In the genomic region with DNA sequence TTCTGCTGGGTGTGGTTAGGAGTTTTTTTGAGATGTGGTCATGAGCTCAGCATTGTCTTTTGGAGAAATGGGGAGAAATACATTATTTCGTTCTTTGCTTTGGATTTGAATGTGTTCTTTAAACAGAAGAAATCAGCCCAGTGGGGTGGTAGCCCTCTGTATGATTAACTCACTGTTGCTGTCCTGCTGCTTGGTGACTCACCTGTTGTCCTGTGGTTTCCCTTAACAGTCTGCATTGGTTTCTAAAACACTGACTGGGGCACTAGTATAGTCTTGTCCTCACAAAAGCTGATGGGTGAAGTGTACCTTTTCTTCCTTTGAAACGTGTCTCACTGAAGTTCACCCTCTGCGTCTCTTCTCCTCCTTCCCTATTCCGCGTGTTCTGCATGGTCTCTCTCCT, we compare ENCODE assay signal across 8 cellular contexts.
DNase-seq lines count a peak whose midpoint lies in the region; ATAC-seq and TF ChIP-seq lines count a peak whose summit lies in the region.

No MANE protein-coding gene starts in this region.

- no peak overlapping the region for H3K27ac ChIP-seq in RWPE1

- ATAC-seq in GM19025 (IDR thresholded peaks at IDR 0.05; ENCODE audit: low read depth, unreplicated experiment) (peak; percentile 97), HG02938 (IDR thresholded peaks at IDR 0.05; ENCODE audit: unreplicated experiment) (peak; percentile 93), omental fat pad (ENCODE audit: low FRiP score) (no peak)

- TF ChIP-seq CTCF in RWPE1 (conservative IDR thresholded peaks at IDR 0.05; ENCODE audit: low read depth) (no peak), omental fat pad (IDR thresholded peaks at IDR 0.05) (no peak)

- CTCF ChIA-PET in RWPE1 (lab: Yijun Ruan, JAX): interaction anchor here (1.2 kb wide), 1 partner anchor 28 kb away, joined by 4 read pairs; no protein-coding TSS in a partner anchor

- POLR2A ChIA-PET in RWPE1 (lab: Yijun Ruan, JAX; ENCODE audit: low non-redundant PET): no interaction called here

- DNase-seq in RWPE1 (ENCODE audit: low spot score): peak; percentile 67
- peak; percentile 66 for DNase-seq in islet precursor cell
- DNase-seq in SIG-M5 (lab: John Stamatoyannopoulos, UW): no peak
- DNase-seq in NCI-H1092 treated with DMSO at 0.1 percent for 48 hours (lab: John Stamatoyannopoulos, UW): no peak
- DNase-seq in UCSD-AML1 (lab: John Stamatoyannopoulos, UW; ENCODE audit: unreplicated experiment): no peak
- DNase-seq in omental fat pad (ENCODE audit: low spot score): no peak

Comparison
In these comparisons a context has a peak if more than half of its experiments do, and no peak if none do; other contexts are left out.
1. DNase-seq: peak in RWPE1 (single experiment) and islet precursor cell (single experiment); none in SIG-M5 (single experiment), NCI-H1092 treated with DMSO at 0.1 percent for 48 hours (single experiment), UCSD-AML1 (single experiment) and omental fat pad (single experiment).